ENCODE assay signal across 10 cellular contexts in genomic region chr2:208320686-208321085, GRCh38. TPM values are rescaled to one million over a fixed set of nuclear protein-coding genes. Genes with fewer than 3 reads are reported as not detected.
DNase-seq lines count a peak whose midpoint lies in the region; ATAC-seq and TF ChIP-seq lines count a peak whose summit lies in the region.
"Had no signal": no experiment of that assay in that cellular context is flagged by ENCODE, and none has a peak within 500 bp of the region (broad histone marks: within the 10 kb centered on the region; RNA-seq: fewer than 3 reads in every experiment).

No MANE protein-coding gene starts in this region.

- no peaks in the 10 kb centered on the region for H3K27me3 Mint-ChIP-seq in naive thymus-derived CD4-positive, alpha-beta T cell
- H3K27me3 Mint-ChIP-seq: central memory CD8-positive, alpha-beta T cell had no signal

- no peak overlapping the region for H2AFZ ChIP-seq in KMS-11 (ENCODE audit: low read depth)

- no peaks in the 10 kb centered on the region for H3K9me3 ChIP-seq in naive thymus-derived CD4-positive, alpha-beta T cell (ENCODE audit: control insufficient read depth in 2 of 3, low read length in 3 of 3)
- H3K9me3 ChIP-seq in suprapubic skin, result no peaks in the 10 kb centered on the region

- no peak for TF ChIP-seq POLR2A in suprapubic skin (IDR thresholded peaks at IDR 0.05)

- CTCF ChIA-PET in naive thymus-derived CD4-positive, alpha-beta T cell (lab: Charles Lee), result no interaction called here

- peak; percentile 93 for ATAC-seq in GM21529 (IDR thresholded peaks at IDR 0.05; ENCODE audit: unreplicated experiment)
- no peak for ATAC-seq in naive thymus-derived CD4-positive, alpha-beta T cell

- H3K4me1 Mint-ChIP-seq in naive thymus-derived CD4-positive, alpha-beta T cell, result peaks cover 0 to 11% (median 0%) of the 10 kb centered on the region in 7 donors
- H3K4me1 Mint-ChIP-seq: central memory CD8-positive, alpha-beta T cell had no signal

- H3K9ac ChIP-seq in KMS-11, result no peak overlapping the region

- H3K36me3 ChIP-seq in KMS-11 (ENCODE audit: insufficient read depth) (no peaks in the 10 kb centered on the region), suprapubic skin (peaks cover 35% of the 10 kb centered on the region)
- peaks cover 6 to 43% (median 19%) of the 10 kb centered on the region in 3 experiments for H3K36me3 ChIP-seq in naive thymus-derived CD4-positive, alpha-beta T cell (ENCODE audit: control insufficient read depth in 2 of 3, insufficient read depth in 3 of 3, low read length in 3 of 3)

- H3K27me3 ChIP-seq in KMS-11 (ENCODE audit: insufficient read depth, low read depth) (no peaks in the 10 kb centered on the region), layer of hippocampus (ENCODE audit: control insufficient read depth, insufficient read depth, low read length) (no peaks in the 10 kb centered on the region), suprapubic skin (no peaks in the 10 kb centered on the region)
- no peaks in the 10 kb centered on the region for H3K27me3 ChIP-seq in naive thymus-derived CD4-positive, alpha-beta T cell (ENCODE audit: control insufficient read depth in 2 of 2, insufficient read depth in 2 of 2, low read length in 2 of 2)

- H3K27ac Mint-ChIP-seq in naive thymus-derived CD4-positive, alpha-beta T cell, result peak overlapping the region in 1 of 9 donors; percentile 65

- WGBS in suprapubic skin, result 30% methylated on average over 2 of the region's 2 CpGs

- DNase-seq in EH (ENCODE audit: low read depth) (peak; percentile 23), islet precursor cell (no peak), suprapubic skin (ENCODE audit: low spot score in 2 of 2) (no peak), LoVo (ENCODE audit: low spot score) (no peak)
- no peak for DNase-seq in naive thymus-derived CD4-positive, alpha-beta T cell
- DNase-seq: NCI-H146 had no signal

- no peak overlapping the region for H3K4me3 Mint-ChIP-seq in naive thymus-derived CD4-positive, alpha-beta T cell
- H3K4me3 Mint-ChIP-seq: central memory CD8-positive, alpha-beta T cell had no signal

- peak overlapping the region; percentile 31; the same call in 1 of the 2 replicates for H3K4me2 ChIP-seq in KMS-11

- H3K4me1 ChIP-seq in KMS-11 (ENCODE audit: low read depth, poor library complexity, severe bottlenecking) (peaks cover 17% of the 10 kb centered on the region), suprapubic skin (peaks cover 14% of the 10 kb centered on the region)
- no peaks in the 10 kb centered on the region for H3K4me1 ChIP-seq in naive thymus-derived CD4-positive, alpha-beta T cell (ENCODE audit: control insufficient read depth in 2 of 2, insufficient read depth in 2 of 2, low read length in 2 of 2)

- H3K27ac ChIP-seq in KMS-11 (no peak overlapping the region), layer of hippocampus (ENCODE audit: low read depth, low read length) (peak overlapping the region; percentile 30), suprapubic skin (no peak overlapping the region)
- no peak overlapping the region for H3K27ac ChIP-seq in naive thymus-derived CD4-positive, alpha-beta T cell (ENCODE audit: low read depth, low read length)

- H3K9me3 Mint-ChIP-seq in naive thymus-derived CD4-positive, alpha-beta T cell, result peaks cover 0 to 2% (median 0%) of the 10 kb centered on the region in 11 donors
- H3K9me3 Mint-ChIP-seq: central memory CD8-positive, alpha-beta T cell had no signal

- TF ChIP-seq CTCF in KMS-11 (conservative IDR thresholded peaks at IDR 0.05; ENCODE audit: low read depth, low read length) (no peak), suprapubic skin (IDR thresholded peaks at IDR 0.05) (no peak)

- POLR2A ChIA-PET in naive thymus-derived CD4-positive, alpha-beta T cell (lab: Charles Lee), result no interaction called here

- H3K36me3 Mint-ChIP-seq in naive thymus-derived CD4-positive, alpha-beta T cell, result peaks cover 8 to 62% (median 38%) of the 10 kb centered on the region in 5 donors

- no peak for TF ChIP-seq EP300 in suprapubic skin (IDR thresholded peaks at IDR 0.05)

- no peaks in the 10 kb centered on the region for H4K20me1 ChIP-seq in KMS-11 (ENCODE audit: insufficient read depth)

- intact Hi-C loops in naive thymus-derived CD4-positive, alpha-beta T cell (cut with micrococcal nuclease), result no loop called here

- H3K79me2 ChIP-seq in KMS-11 (ENCODE audit: insufficient read depth, low read depth), result no peaks in the 10 kb centered on the region

- H3K4me3 ChIP-seq in KMS-11 (IDR thresholded peaks at IDR 0.05; ENCODE audit: insufficient read depth, low read depth, low read length), result no peak overlapping the region
- H3K4me3 ChIP-seq in naive thymus-derived CD4-positive, alpha-beta T cell (ENCODE audit: low read length), result no peak overlapping the region
- H3K4me3 ChIP-seq in suprapubic skin, result no peak overlapping the region

RNA-seq across cellular contexts. Expression of gene PIKFYVE, which starts 54.6 kb away (rescaled TPM):
- total RNA-seq in naive thymus-derived CD4-positive, alpha-beta T cell, result 10 to 100 TPM; 33.4 to 52.3 (median 39.1) TPM
- polyA plus RNA-seq in naive thymus-derived CD4-positive, alpha-beta T cell, result 1 to 10 TPM; 5.9 to 8.4 TPM
- 10 to 100 TPM; 25.0 to 55.9 (median 26.7) TPM for total RNA-seq in suprapubic skin
